ENCODE assay signal across 25 cellular contexts in the genomic region with DNA sequence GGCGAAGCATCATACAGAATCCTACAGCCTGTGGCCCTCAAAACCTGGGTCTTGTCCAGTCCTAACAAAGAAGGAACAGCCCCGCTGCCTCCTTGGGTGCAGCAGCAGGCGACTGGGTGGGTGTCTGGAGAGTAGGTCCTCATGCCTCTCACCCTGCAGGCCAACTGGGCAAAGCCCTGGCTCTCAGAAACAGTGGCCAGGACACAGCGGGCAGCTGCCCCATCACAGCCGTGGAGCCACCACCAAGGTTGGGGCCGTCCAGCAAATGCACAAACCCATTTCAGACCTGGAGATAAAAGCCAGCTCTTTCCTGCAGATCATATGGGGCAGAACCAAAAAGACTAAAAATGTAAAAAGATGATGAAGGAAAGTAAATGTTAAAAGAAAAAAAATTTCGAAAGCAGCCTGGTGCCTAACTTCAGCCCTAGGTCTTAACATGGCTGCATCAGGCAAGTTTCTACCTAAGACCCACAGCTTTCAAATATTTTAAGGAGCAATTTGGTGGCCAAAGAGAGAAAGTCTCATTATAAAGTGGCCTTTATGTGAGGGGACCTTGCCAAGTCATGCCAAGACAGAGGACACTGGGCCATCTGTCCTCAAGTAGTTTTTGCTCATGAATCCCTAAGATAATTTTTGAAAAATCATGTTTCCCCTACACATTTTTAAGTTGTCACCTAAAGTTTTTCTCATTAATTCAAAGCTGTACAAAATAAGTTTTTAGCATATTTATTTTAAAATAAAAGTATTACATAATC.
"Had no signal": no experiment of that assay in that cellular context is flagged by ENCODE, and none has a peak within 500 bp of the region (broad histone marks: within the 10 kb centered on the region; RNA-seq: fewer than 3 reads in every experiment).

No MANE protein-coding gene starts in this region.

- DNase-seq: activated CD4-positive, alpha-beta memory T cell treated with anti-CD3 and anti-CD28 coated beads for 36 hours; activated CD4-positive, alpha-beta T cell treated with anti-CD3 and anti-CD28 coated beads for 36 hours; activated CD4-positive, alpha-beta T cell treated with anti-CD3 and anti-CD28 coated beads, Interleukin-2, amount 10 ng/mL, durations not matched to agents 24 days and 14 days; activated CD4-positive, CD25-positive, alpha-beta regulatory T cell; activated CD4-positive, CD25-positive, alpha-beta regulatory T cell treated with anti-CD3 and anti-CD28 coated beads, Interleukin-2, amount 50 U/mL, for 72 hours; activated CD8-positive, alpha-beta memory T cell treated with anti-CD3 and anti-CD28 coated beads, Interleukin-2, amount 10 ng/mL, durations not matched to agents 7 days and 5 days; activated CD8-positive, alpha-beta memory T cell treated with anti-CD3 and anti-CD28 coated beads, Interleukin-2, amount 50 U/mL, for 4 hours; activated CD8-positive, alpha-beta T cell treated with anti-CD3 and anti-CD28 coated beads, Interleukin-2, amount 10 ng/mL, durations not matched to agents 7 days and 5 days; activated gamma-delta T cell treated with Interleukin-2 at 50 U/mL for 16 hours; activated naive CD4-positive, alpha-beta T cell treated with anti-CD3 and anti-CD28 coated beads, Interleukin-2, amount 50 U/mL, for 16 hours; activated naive CD4-positive, alpha-beta T cell treated with Interleukin-2 at 50 U/mL for 16 hours; activated T-cell treated with anti-CD3 and anti-CD28 coated beads, Interleukin-2, amount 50 U/mL, for 1 hour; activated T-cell treated with anti-CD3 and anti-CD28 coated beads, Interleukin-2, amount 50 U/mL, for 48 hours; amniotic stem cell; brain microvascular endothelial cell; central memory CD4-positive, alpha-beta T cell; cortex of kidney; dermis blood vessel endothelial cell; effector CD4-positive, alpha-beta T cell; effector memory CD8-positive, alpha-beta T cell; erythroblast; foreskin keratinocyte; gastrocnemius medialis; heart right ventricle; T-helper 2 cell had no signal

- ATAC-seq: activated CD4-positive, alpha-beta T cell treated with anti-CD3 and anti-CD28 coated beads for 36 hours; activated CD8-positive, alpha-beta memory T cell treated with anti-CD3 and anti-CD28 coated beads, Interleukin-2, amount 10 ng/mL, durations not matched to agents 7 days and 5 days; activated CD8-positive, alpha-beta T cell treated with anti-CD3 and anti-CD28 coated beads, Interleukin-2, amount 10 ng/mL, durations not matched to agents 7 days and 5 days; effector memory CD8-positive, alpha-beta T cell; foreskin keratinocyte; gastrocnemius medialis; heart right ventricle had no signal
